2 cellular contexts compared by ENCODE assay signal in the genomic region with DNA sequence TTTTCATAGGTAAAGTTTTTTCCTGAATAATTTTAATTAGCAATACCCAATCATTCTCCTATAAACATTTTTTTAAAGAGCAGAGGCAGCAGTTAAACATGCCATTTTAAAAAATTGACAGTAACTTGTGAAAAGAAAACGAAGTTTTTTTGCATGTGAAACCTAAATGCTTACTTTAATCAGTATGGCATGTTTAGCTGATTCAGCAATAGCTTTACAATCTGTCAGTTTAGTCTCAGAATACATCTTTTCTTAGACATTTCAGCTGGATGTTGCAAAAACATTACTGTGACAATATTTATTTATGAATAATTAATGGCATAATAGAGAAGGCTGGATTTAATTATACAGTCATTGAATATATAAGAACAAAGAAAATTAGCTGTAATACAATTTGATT.
TF ChIP-seq lines count a peak whose summit lies in the region.

No MANE protein-coding gene starts in this region.

TF ChIP-seq in HepG2, 621 proteins besides CTCF, POLR2A, EP300 and RAD21:
- no peak for TF ChIP-seq ETV5 (CRISPR knock-in tag; IDR thresholded peaks at IDR 0.05; ENCODE audit: borderline replicate concordance)
- no peak for TF ChIP-seq FOXK1 (CRISPR knock-in tag; IDR thresholded peaks at IDR 0.05; ENCODE audit: borderline replicate concordance, low read depth)
- TF ChIP-seq, protein P1, sequence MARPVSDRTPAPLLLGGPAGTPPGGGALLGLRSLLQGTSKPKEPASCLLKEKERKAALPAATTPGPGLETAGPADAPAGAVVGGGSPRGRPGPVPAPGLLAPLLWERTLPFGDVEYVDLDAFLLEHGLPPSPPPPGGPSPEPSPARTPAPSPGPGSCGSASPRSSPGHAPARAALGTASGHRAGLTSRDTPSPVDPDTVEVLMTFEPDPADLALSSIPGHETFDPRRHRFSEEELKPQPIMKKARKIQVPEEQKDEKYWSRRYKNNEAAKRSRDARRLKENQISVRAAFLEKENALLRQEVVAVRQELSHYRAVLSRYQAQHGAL (CRISPR knock-in tag; IDR thresholded peaks at IDR 0.05; ENCODE audit: not compliant biosample characterization) = no peak
- TF ChIP-seq MAFF (IDR thresholded peaks at IDR 0.05; ENCODE audit: low read depth, low read length) = peak; percentile 82
- TF ChIP-seq MAFK (conservative IDR thresholded peaks at IDR 0.05 in 1 of 2, IDR thresholded peaks at IDR 0.05 in 1 of 2; ENCODE audit: low read length in 2 of 2) = peak; percentile 71 to 87
- no peak for TF ChIP-seq ZKSCAN8 (CRISPR knock-in tag; IDR thresholded peaks at IDR 0.05; ENCODE audit: borderline replicate concordance)
- TF ChIP-seq, protein P2, sequence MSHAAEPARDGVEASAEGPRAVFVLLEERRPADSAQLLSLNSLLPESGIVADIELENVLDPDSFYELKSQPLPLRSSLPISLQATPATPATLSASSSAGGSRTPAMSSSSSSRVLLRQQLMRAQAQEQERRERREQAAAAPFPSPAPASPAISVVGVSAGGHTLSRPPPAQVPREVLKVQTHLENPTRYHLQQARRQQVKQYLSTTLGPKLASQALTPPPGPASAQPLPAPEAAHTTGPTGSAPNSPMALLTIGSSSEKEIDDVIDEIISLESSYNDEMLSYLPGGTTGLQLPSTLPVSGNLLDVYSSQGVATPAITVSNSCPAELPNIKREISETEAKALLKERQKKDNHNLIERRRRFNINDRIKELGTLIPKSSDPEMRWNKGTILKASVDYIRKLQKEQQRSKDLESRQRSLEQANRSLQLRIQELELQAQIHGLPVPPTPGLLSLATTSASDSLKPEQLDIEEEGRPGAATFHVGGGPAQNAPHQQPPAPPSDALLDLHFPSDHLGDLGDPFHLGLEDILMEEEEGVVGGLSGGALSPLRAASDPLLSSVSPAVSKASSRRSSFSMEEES (CRISPR knock-in tag; IDR thresholded peaks at IDR 0.05) = no peak
- TF ChIP-seq CENPX (CRISPR knock-in tag; IDR thresholded peaks at IDR 0.05) = no peak
- TF ChIP-seq, protein P3, sequence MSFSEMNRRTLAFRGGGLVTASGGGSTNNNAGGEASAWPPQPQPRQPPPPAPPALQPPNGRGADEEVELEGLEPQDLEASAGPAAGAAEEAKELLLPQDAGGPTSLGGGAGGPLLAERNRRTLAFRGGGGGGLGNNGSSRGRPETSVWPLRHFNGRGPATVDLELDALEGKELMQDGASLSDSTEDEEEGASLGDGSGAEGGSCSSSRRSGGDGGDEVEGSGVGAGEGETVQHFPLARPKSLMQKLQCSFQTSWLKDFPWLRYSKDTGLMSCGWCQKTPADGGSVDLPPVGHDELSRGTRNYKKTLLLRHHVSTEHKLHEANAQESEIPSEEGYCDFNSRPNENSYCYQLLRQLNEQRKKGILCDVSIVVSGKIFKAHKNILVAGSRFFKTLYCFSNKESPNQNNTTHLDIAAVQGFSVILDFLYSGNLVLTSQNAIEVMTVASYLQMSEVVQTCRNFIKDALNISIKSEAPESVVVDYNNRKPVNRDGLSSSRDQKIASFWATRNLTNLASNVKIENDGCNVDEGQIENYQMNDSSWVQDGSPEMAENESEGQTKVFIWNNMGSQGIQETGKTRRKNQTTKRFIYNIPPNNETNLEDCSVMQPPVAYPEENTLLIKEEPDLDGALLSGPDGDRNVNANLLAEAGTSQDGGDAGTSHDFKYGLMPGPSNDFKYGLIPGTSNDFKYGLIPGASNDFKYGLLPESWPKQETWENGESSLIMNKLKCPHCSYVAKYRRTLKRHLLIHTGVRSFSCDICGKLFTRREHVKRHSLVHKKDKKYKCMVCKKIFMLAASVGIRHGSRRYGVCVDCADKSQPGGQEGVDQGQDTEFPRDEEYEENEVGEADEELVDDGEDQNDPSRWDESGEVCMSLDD (CRISPR knock-in tag; IDR thresholded peaks at IDR 0.05; ENCODE audit: borderline replicate concordance) = no peak
- TF ChIP-seq MXD4 (CRISPR knock-in tag; IDR thresholded peaks at IDR 0.05) = no peak
- no peak for TF ChIP-seq ZNF260 (CRISPR knock-in tag; IDR thresholded peaks at IDR 0.05; ENCODE audit: borderline replicate concordance, low read depth)
- TF ChIP-seq FOXJ3 (CRISPR knock-in tag; IDR thresholded peaks at IDR 0.05; ENCODE audit: borderline replicate concordance) = no peak
- TF ChIP-seq STAG1 (CRISPR knock-in tag; IDR thresholded peaks at IDR 0.05) = no peak
- TF ChIP-seq PHF21A (CRISPR knock-in tag; IDR thresholded peaks at IDR 0.05) = no peak
- TF ChIP-seq NFATC3 (CRISPR knock-in tag; IDR thresholded peaks at IDR 0.05) = no peak
- no peak for TF ChIP-seq GATA4 (IDR thresholded peaks at IDR 0.05; ENCODE audit: borderline replicate concordance, low read depth)
- TF ChIP-seq, protein P4, sequence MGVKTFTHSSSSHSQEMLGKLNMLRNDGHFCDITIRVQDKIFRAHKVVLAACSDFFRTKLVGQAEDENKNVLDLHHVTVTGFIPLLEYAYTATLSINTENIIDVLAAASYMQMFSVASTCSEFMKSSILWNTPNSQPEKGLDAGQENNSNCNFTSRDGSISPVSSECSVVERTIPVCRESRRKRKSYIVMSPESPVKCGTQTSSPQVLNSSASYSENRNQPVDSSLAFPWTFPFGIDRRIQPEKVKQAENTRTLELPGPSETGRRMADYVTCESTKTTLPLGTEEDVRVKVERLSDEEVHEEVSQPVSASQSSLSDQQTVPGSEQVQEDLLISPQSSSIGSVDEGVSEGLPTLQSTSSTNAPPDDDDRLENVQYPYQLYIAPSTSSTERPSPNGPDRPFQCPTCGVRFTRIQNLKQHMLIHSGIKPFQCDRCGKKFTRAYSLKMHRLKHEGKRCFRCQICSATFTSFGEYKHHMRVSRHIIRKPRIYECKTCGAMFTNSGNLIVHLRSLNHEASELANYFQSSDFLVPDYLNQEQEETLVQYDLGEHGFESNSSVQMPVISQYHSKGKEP (CRISPR knock-in tag; IDR thresholded peaks at IDR 0.05) = no peak

TF ChIP-seq in H1, 55 proteins besides CTCF, POLR2A, EP300 and RAD21:
- peak; percentile 46; the same call in 1 of the 2 replicates for TF ChIP-seq MAFK (IDR thresholded peaks at IDR 0.05; ENCODE audit: low read depth, low read length)
- TF ChIP-seq SP1 (IDR thresholded peaks at IDR 0.05; ENCODE audit: low read depth, low read length) = no peak
TF ChIP-seq in H1: peak in this region for 1.
